In the genomic region with DNA sequence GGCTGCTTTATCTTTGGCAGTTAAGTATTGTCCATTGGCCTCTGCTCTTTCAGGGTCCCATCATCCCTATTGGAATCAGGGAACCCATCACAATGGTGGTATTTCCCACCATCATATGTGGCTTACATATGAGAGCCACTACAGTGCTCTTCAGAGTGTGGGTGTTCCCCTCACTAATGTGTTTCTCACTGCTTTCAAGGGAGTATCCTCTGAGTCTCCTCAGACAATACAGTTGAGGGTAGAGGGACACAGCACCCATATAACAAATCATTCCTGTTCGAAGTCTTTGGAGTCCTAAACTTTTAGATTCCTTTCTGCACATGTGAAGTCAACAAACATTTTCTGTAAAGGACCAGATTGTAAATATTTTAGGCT, we compare ENCODE assay signal across 12 cellular contexts. TPM values are rescaled to one million over a fixed set of nuclear protein-coding genes. Genes with fewer than 3 reads are reported as not detected.
DNase-seq lines count a peak whose midpoint lies in the region; ATAC-seq and TF ChIP-seq lines count a peak whose summit lies in the region.
"Had no signal": no experiment of that assay in that cellular context is flagged by ENCODE, and none has a peak within 500 bp of the region (broad histone marks: within the 10 kb centered on the region; RNA-seq: fewer than 3 reads in every experiment).

No MANE protein-coding gene starts in this region.

- TF ChIP-seq CTCF in osteoblast (IDR thresholded peaks at IDR 0.05; ENCODE audit: extremely low read depth, low read depth, low read length), result no peak

- H3K36me3 Mint-ChIP-seq in activated CD4-positive, alpha-beta T cell treated with anti-CD3 and anti-CD28 coated beads for 36 hours (ENCODE audit: low read depth), result no peaks in the 10 kb centered on the region
- H3K36me3 Mint-ChIP-seq in activated CD4-positive, alpha-beta T cell treated with anti-CD3 and anti-CD28 coated beads, Interleukin-2, amount 10 ng/mL, durations not matched to agents 24 days and 14 days (ENCODE audit: low read depth), result no peaks in the 10 kb centered on the region

- no peaks in the 10 kb centered on the region for H3K36me3 ChIP-seq in osteoblast (ENCODE audit: insufficient read depth, low read length)
- no peaks in the 10 kb centered on the region for H3K36me3 ChIP-seq in trophoblast cell (ENCODE audit: control insufficient read depth in 1 of 2, insufficient read depth in 2 of 2, low read length in 2 of 2)
- H3K36me3 ChIP-seq: pancreas, upper lobe of left lung had no signal

- H3K18ac ChIP-seq in trophoblast cell (ENCODE audit: low read length), result no peak overlapping the region

- H3K4me1 ChIP-seq in osteoblast (ENCODE audit: insufficient read depth, low read length) (no peaks in the 10 kb centered on the region), trophoblast cell (ENCODE audit: control insufficient read depth in 1 of 2, insufficient read depth in 2 of 2, low read length in 2 of 2) (no peaks in the 10 kb centered on the region)
- H3K4me1 ChIP-seq: A549 had no signal

- H2BK120ac ChIP-seq in trophoblast cell (ENCODE audit: insufficient read depth, low read length, poor library complexity), result no peak overlapping the region

- H3K27ac Mint-ChIP-seq in activated CD4-positive, alpha-beta T cell treated with anti-CD3 and anti-CD28 coated beads for 36 hours, result no peak overlapping the region
- H3K27ac Mint-ChIP-seq in activated CD4-positive, alpha-beta T cell treated with anti-CD3 and anti-CD28 coated beads, Interleukin-2, amount 10 ng/mL, durations not matched to agents 24 days and 14 days, result no peak overlapping the region

- no peak overlapping the region for H2AK5ac ChIP-seq in trophoblast cell (ENCODE audit: low read length)

- no peaks in the 10 kb centered on the region for H3K79me1 ChIP-seq in trophoblast cell (ENCODE audit: low read length)

- H2BK5ac ChIP-seq in trophoblast cell (ENCODE audit: low read depth, low read length, poor library complexity), result no peak overlapping the region

- H3K4me2 ChIP-seq in osteoblast (ENCODE audit: insufficient read depth, low read length) (no peak overlapping the region), trophoblast cell (ENCODE audit: low read length) (no peak overlapping the region)
- H3K4me2 ChIP-seq: A549 had no signal

- H4K8ac ChIP-seq in trophoblast cell (ENCODE audit: low read depth, low read length), result no peak overlapping the region

- no peak overlapping the region for H3K9ac ChIP-seq in trophoblast cell (ENCODE audit: low read length)

- H3K4ac ChIP-seq in trophoblast cell (ENCODE audit: low read depth, low read length), result no peak overlapping the region

- DNase-seq in activated CD4-positive, alpha-beta T cell treated with anti-CD3 and anti-CD28 coated beads for 36 hours, result no peak
- no peak for DNase-seq in activated CD4-positive, alpha-beta T cell treated with anti-CD3 and anti-CD28 coated beads, Interleukin-2, amount 10 ng/mL, durations not matched to agents 24 days and 14 days
- DNase-seq in osteoblast (ENCODE audit: insufficient read length, low spot score, missing footprints) (no peak), cerebellum (ENCODE audit: low spot score) (no peak), trophoblast cell (no peak)
- DNase-seq: KG1, pancreas, upper lobe of left lung had no signal

- no CpG with 5 or more reads among the region's 1 CpG for WGBS in trophoblast cell (ENCODE audit: extremely low coverage, insufficient coverage, insufficient read length)

- H3K14ac ChIP-seq in trophoblast cell (ENCODE audit: low read length), result no peak overlapping the region

- intact Hi-C loops in activated CD4-positive, alpha-beta T cell treated with anti-CD3 and anti-CD28 coated beads for 36 hours (cut with DNase I, micrococcal nuclease), result loop anchor here (1.0 to 2.0 kb wide), 3 partner anchors 49 to 313 kb away; a partner anchor contains a TSS
- intact Hi-C loops in activated CD4-positive, alpha-beta T cell treated with anti-CD3 and anti-CD28 coated beads, Interleukin-2, amount 10 ng/mL, durations not matched to agents 24 days and 14 days (cut with micrococcal nuclease), result loop anchor here (1.0 to 5.0 kb wide), 2 partner anchors 50 to 313 kb away; a partner anchor contains a TSS

- no peaks in the 10 kb centered on the region for H3K79me2 ChIP-seq in osteoblast (ENCODE audit: insufficient read depth, low read length)
- no peaks in the 10 kb centered on the region for H3K79me2 ChIP-seq in trophoblast cell (ENCODE audit: control insufficient read depth, insufficient read depth, low read length, poor library complexity)

- CTCF ChIA-PET in activated CD4-positive, alpha-beta T cell treated with anti-CD3 and anti-CD28 coated beads for 36 hours (lab: Charles Lee), result interaction anchor here (0.6 to 2.4 kb wide), 10 partner anchors 13 to 763 kb away, joined by 3 to 25 read pairs (median 4); a partner anchor contains a TSS

- H3K27me3 Mint-ChIP-seq in activated CD4-positive, alpha-beta T cell treated with anti-CD3 and anti-CD28 coated beads for 36 hours, result peaks cover 3% of the 10 kb centered on the region
- H3K27me3 Mint-ChIP-seq in activated CD4-positive, alpha-beta T cell treated with anti-CD3 and anti-CD28 coated beads, Interleukin-2, amount 10 ng/mL, durations not matched to agents 24 days and 14 days, result peaks cover 6% of the 10 kb centered on the region

- H4K12ac ChIP-seq in trophoblast cell (ENCODE audit: low read depth, low read length), result no peak overlapping the region

- H4K20me1 ChIP-seq in osteoblast (ENCODE audit: insufficient read depth, low read length), result no peaks in the 10 kb centered on the region

- H3K27me3 ChIP-seq in osteoblast (ENCODE audit: insufficient read depth, low read length) (no peaks in the 10 kb centered on the region), trophoblast cell (ENCODE audit: insufficient read depth, low read length) (no peaks in the 10 kb centered on the region)
- H3K27me3 ChIP-seq: pancreas, upper lobe of left lung had no signal

- no peak overlapping the region for H3K4me3 Mint-ChIP-seq in activated CD4-positive, alpha-beta T cell treated with anti-CD3 and anti-CD28 coated beads for 36 hours
- H3K4me3 Mint-ChIP-seq in activated CD4-positive, alpha-beta T cell treated with anti-CD3 and anti-CD28 coated beads, Interleukin-2, amount 10 ng/mL, durations not matched to agents 24 days and 14 days, result no peak overlapping the region

- H3K4me3 ChIP-seq in osteoblast (ENCODE audit: insufficient read depth, low read length) (no peak overlapping the region), trophoblast cell (ENCODE audit: low read depth, low read length) (no peak overlapping the region)
- H3K4me3 ChIP-seq: A549, pancreas, upper lobe of left lung had no signal

- H4K91ac ChIP-seq in trophoblast cell (ENCODE audit: low read depth, low read length), result no peak overlapping the region

- H3K9me3 ChIP-seq in osteoblast (ENCODE audit: low read depth, low read length) (no peaks in the 10 kb centered on the region), trophoblast cell (ENCODE audit: insufficient read depth, low read depth, low read length) (no peaks in the 10 kb centered on the region)
- H3K9me3 ChIP-seq: A549, pancreas, upper lobe of left lung had no signal

- H3K27ac ChIP-seq in osteoblast (ENCODE audit: low read depth, low read length) (no peak overlapping the region), trophoblast cell (ENCODE audit: low read depth, low read length) (no peak overlapping the region)
- H3K27ac ChIP-seq: A549, upper lobe of left lung had no signal

- POLR2A ChIA-PET in activated CD4-positive, alpha-beta T cell treated with anti-CD3 and anti-CD28 coated beads for 36 hours (lab: Charles Lee), result interaction anchor here (0.7 kb wide), 1 partner anchor 714 kb away, joined by 3 read pairs; no protein-coding TSS in a partner anchor

- ATAC-seq in activated CD4-positive, alpha-beta T cell treated with anti-CD3 and anti-CD28 coated beads for 36 hours, result peak; percentile 56
- ATAC-seq in GM21723 (IDR thresholded peaks at IDR 0.05; ENCODE audit: unreplicated experiment) (peak; percentile 45), HG03280 (IDR thresholded peaks at IDR 0.05; ENCODE audit: unreplicated experiment) (peak; percentile 17), HG02571 (IDR thresholded peaks at IDR 0.05; ENCODE audit: unreplicated experiment) (no peak)

- H2AFZ ChIP-seq in osteoblast (ENCODE audit: low read length) (peak overlapping the region; percentile 11), trophoblast cell (ENCODE audit: insufficient read depth, low read length, poor library complexity) (no peak overlapping the region)

- no peak overlapping the region for H2BK12ac ChIP-seq in trophoblast cell (ENCODE audit: low read length)

- H3K9me3 Mint-ChIP-seq in activated CD4-positive, alpha-beta T cell treated with anti-CD3 and anti-CD28 coated beads for 36 hours (ENCODE audit: low read depth), result no peaks in the 10 kb centered on the region
- H3K9me3 Mint-ChIP-seq in activated CD4-positive, alpha-beta T cell treated with anti-CD3 and anti-CD28 coated beads, Interleukin-2, amount 10 ng/mL, durations not matched to agents 24 days and 14 days, result no peaks in the 10 kb centered on the region

- H3K4me1 Mint-ChIP-seq in activated CD4-positive, alpha-beta T cell treated with anti-CD3 and anti-CD28 coated beads for 36 hours, result peaks cover 4% of the 10 kb centered on the region
- H3K4me1 Mint-ChIP-seq in activated CD4-positive, alpha-beta T cell treated with anti-CD3 and anti-CD28 coated beads, Interleukin-2, amount 10 ng/mL, durations not matched to agents 24 days and 14 days, result peaks cover 3% of the 10 kb centered on the region

- no peak overlapping the region for H3K23ac ChIP-seq in trophoblast cell (ENCODE audit: low read length)

RNA-seq across cellular contexts. Expression of a gene that starts 48.7 kb away (rescaled TPM):
- 10 to 100 TPM; 41.7 to 48.9 TPM for total RNA-seq in activated CD4-positive, alpha-beta T cell treated with anti-CD3 and anti-CD28 coated beads for 36 hours
- total RNA-seq in activated CD4-positive, alpha-beta T cell treated with anti-CD3 and anti-CD28 coated beads, Interleukin-2, amount 10 ng/mL, durations not matched to agents 24 days and 14 days, result 68.2 and 75.1 TPM in 2 replicates
- total RNA-seq in osteoblast (112 and 118 TPM in 2 replicates), cerebellum (51.6 TPM)
- polyA plus RNA-seq in trophoblast cell (2013), result 51.6 and 53.8 TPM in 2 replicates
